In the genomic region with DNA sequence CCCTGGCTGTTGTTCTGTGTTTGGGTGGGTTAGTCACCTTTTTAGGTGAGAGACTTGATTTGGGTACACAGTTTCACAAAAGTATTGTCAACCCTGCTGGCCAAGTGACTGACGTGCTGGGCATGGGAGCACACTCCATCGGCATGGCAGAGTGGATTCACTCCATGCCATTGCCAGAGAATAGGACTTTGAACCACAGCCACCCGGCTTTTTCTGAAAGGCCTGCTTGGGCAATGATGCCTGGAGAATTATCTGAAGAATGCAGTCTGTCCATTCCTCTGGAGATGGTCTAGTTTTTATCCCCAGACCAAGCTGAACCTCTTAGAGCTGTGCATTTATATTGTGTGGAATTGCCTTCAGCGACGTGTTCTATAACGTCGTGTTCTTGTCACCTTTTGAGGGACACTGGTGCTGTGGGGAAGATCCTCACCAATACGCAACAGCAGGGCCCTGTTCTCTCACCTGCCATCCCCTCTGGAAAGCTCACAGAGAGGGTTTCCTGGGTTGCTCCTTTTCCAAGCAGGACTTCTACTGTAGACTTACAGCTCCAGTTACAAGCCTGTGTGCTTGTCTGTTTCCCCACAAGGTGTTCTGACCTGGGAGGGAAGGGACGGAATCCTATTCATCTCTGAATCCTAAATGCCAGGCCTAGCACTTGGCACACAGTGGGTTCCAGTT, we compare ENCODE assay signal across 26 cellular contexts.
DNase-seq lines count a peak whose midpoint lies in the region; ATAC-seq and TF ChIP-seq lines count a peak whose summit lies in the region.
"Had no signal": no experiment of that assay in that cellular context is flagged by ENCODE, and none has a peak within 500 bp of the region (broad histone marks: within the 10 kb centered on the region; RNA-seq: fewer than 3 reads in every experiment).

No MANE protein-coding gene starts in this region.

- ATAC-seq in GM18870 (IDR thresholded peaks at IDR 0.05; ENCODE audit: unreplicated experiment) (no peak), HG02852 (IDR thresholded peaks at IDR 0.05; ENCODE audit: unreplicated experiment) (no peak)
- ATAC-seq: effector memory CD8-positive, alpha-beta T cell; gastroesophageal sphincter; T-helper 17 cell had no signal

- peak overlapping the region; percentile 97 for H3K27ac ChIP-seq in PC-9
- H3K27ac ChIP-seq: 22Rv1, esophagus squamous epithelium, gastroesophageal sphincter, SJCRH30, suprapubic skin had no signal

- no peaks in the 10 kb centered on the region for H4K20me1 ChIP-seq in PC-9 (ENCODE audit: insufficient read depth)

- H3K9me3 ChIP-seq in PC-9 (ENCODE audit: insufficient read depth, low read depth): no peaks in the 10 kb centered on the region
- H3K9me3 ChIP-seq: esophagus squamous epithelium, gastroesophageal sphincter, SJCRH30, suprapubic skin had no signal

- H3K4me1 ChIP-seq in PC-9 (replicated peaks; ENCODE audit: insufficient read depth): peaks cover 43% of the 10 kb centered on the region
- H3K4me1 ChIP-seq: SJCRH30, suprapubic skin had no signal

- peaks cover 42% of the 10 kb centered on the region for H3F3A ChIP-seq in PC-9 (ENCODE audit: insufficient read depth, low read depth)

- no peak overlapping the region for H3K4me2 ChIP-seq in PC-9

- TF ChIP-seq CTCF in PC-9 (conservative IDR thresholded peaks at IDR 0.05): no peak
- no peak for TF ChIP-seq CTCF in GM13977 (IDR thresholded peaks at IDR 0.05; ENCODE audit: extremely low read depth, insufficient read depth, missing control alignments)

- CTCF ChIA-PET in PC-9 (lab: Charles Lee): no interaction called here

- peaks cover 11% of the 10 kb centered on the region for H3K36me3 ChIP-seq in PC-9 (ENCODE audit: low read depth)
- H3K36me3 ChIP-seq: esophagus squamous epithelium, gastroesophageal sphincter, suprapubic skin had no signal

- no TSS peak for BruUV-seq in PC-9 (replicated peaks; lab: Mats Ljungman, UMichigan)

- H3K9me2 ChIP-seq in PC-9 (ENCODE audit: insufficient read depth): peaks cover 3% of the 10 kb centered on the region; the same call in 1 of the 2 replicates

- H2AFZ ChIP-seq in PC-9: no peak overlapping the region

- POLR2A ChIA-PET in PC-9 (lab: Charles Lee; ENCODE audit: unreplicated experiment): no interaction called here

- no peaks in the 10 kb centered on the region for H3K27me3 ChIP-seq in PC-9 (ENCODE audit: insufficient read depth, low read depth)
- H3K27me3 ChIP-seq: esophagus squamous epithelium, gastroesophageal sphincter, SJCRH30, suprapubic skin had no signal

- H3K4me3 ChIP-seq in PC-9: no peak overlapping the region
- H3K4me3 ChIP-seq: esophagus squamous epithelium, gastroesophageal sphincter, SJCRH30, suprapubic skin had no signal

- intact Hi-C loops in PC-9 (cut with micrococcal nuclease; ENCODE audit: unreplicated experiment): no loop called here

- in situ Hi-C loops in GM13977 (cut with MboI; ENCODE audit: low pct_unique_long_range_greater_than_20kb, low sequenced_read_pairs, unreplicated experiment): no loop called here

- H3K79me2 ChIP-seq in PC-9 (ENCODE audit: low read depth): peaks cover 13% of the 10 kb centered on the region; the same call in 1 of the 2 replicates

- DNase-seq in NCI-H1417 (lab: John Stamatoyannopoulos, UW): peak in 2 of 3 experiments; percentile 79 to 93
- no peak for DNase-seq in NCI-H1417 treated with DMSO at 0.1 percent for 48 hours (lab: John Stamatoyannopoulos, UW)
- DNase-seq in PC-9: no peak
- DNase-seq in kidney glomerular epithelial cell (lab: John Stamatoyannopoulos, UW): peak; percentile 77
- DNase-seq in renal cortical epithelial cell (ENCODE audit: low read depth): peak; percentile 83
- no peak for DNase-seq in GM13977 (ENCODE audit: low spot score)
- DNase-seq: activated CD4-positive, alpha-beta T cell treated with anti-CD3 and anti-CD28 coated beads, Interleukin-2, amount 10 ng/mL, durations not matched to agents 7 days and 5 days; activated CD8-positive, alpha-beta memory T cell treated with anti-CD3 and anti-CD28 coated beads, Interleukin-2, amount 50 U/mL, for 4 hours; activated effector memory CD4-positive, alpha-beta T cell treated with Interleukin-2 at 50 U/mL for 16 hours; activated naive CD8-positive, alpha-beta T cell treated with anti-CD3 and anti-CD28 coated beads, Interleukin-2, amount 10 ng/mL, durations not matched to agents 7 days and 5 days; AML-193; DMS53; effector memory CD8-positive, alpha-beta T cell; esophagus squamous epithelium; GF-D8; HCEC 1CT; MV-4-11; NCI-H1930; NCI-H774; SJCRH30; T-helper 17 cell had no signal

Comparison
In these comparisons a context has a peak if more than half of its experiments do, and no peak if none do; other contexts are left out.
1. DNase-seq: peak in NCI-H1417 (2 of 3), kidney glomerular epithelial cell (single experiment) and renal cortical epithelial cell (single experiment); none in NCI-H1417 treated with DMSO at 0.1 percent for 48 hours (single experiment), PC-9 (0 of 2) and GM13977 (single experiment).